ENCODE assay signal across 8 cellular contexts in genomic region chr12:109995703-109996482, GRCh38. TPM values are rescaled to one million over a fixed set of nuclear protein-coding genes. Genes with fewer than 3 reads are reported as not detected.
DNase-seq lines count a peak whose midpoint lies in the region; ATAC-seq, FAIRE-seq and TF ChIP-seq lines count a peak whose summit lies in the region.

GIT2 (minus strand) TSS chr12:109996368; CDS start chr12:109996224, 144 bp downstream.

- peaks cover 10% of the 10 kb centered on the region for H3K36me3 Mint-ChIP-seq in activated naive CD8-positive, alpha-beta T cell treated with anti-CD3 and anti-CD28 coated beads, Interleukin-2, amount 50 U/mL, for 24 hours (ENCODE audit: low read depth)

- peak within 1 kb of the TSS; percentile 95 for H3K27ac Mint-ChIP-seq in activated naive CD8-positive, alpha-beta T cell treated with anti-CD3 and anti-CD28 coated beads, Interleukin-2, amount 50 U/mL, for 24 hours

- DNase-seq in GM12865 (ENCODE audit: low read depth) (peak; percentile 97), NCI-H1436 (lab: John Stamatoyannopoulos, UW) (peak; percentile 90), SW480 (ENCODE audit: low spot score) (peak; percentile 87), Right ventricle myocardium superior (peak; percentile 97), pancreas (peak; percentile 93 to 98 (median 94)), thyroid gland (peak; percentile 95 to 97)
- DNase-seq in activated naive CD8-positive, alpha-beta T cell treated with anti-CD3 and anti-CD28 coated beads, Interleukin-2, amount 50 U/mL, for 24 hours, result peak; percentile 94

- H3K4me3 Mint-ChIP-seq in activated naive CD8-positive, alpha-beta T cell treated with anti-CD3 and anti-CD28 coated beads, Interleukin-2, amount 50 U/mL, for 24 hours, result peak within 1 kb of the TSS; percentile 89

- peak within 1 kb of the TSS; percentile 98 for H3K4me3 ChIP-seq in GM12865 (ENCODE audit: low read depth, low read length)
- peak within 1 kb of the TSS; percentile 69 to 99 (median 84) for H3K4me3 ChIP-seq in pancreas
- H3K4me3 ChIP-seq in thyroid gland (replicated peaks in 1 of 3), result peak within 1 kb of the TSS; percentile 12 to 98 (median 96)

- H3K36me3 ChIP-seq in pancreas (peaks cover 0 to under 1% (median 0%) of the 10 kb centered on the region in 3 donors), thyroid gland (no peaks in the 10 kb centered on the region)

- no peaks in the 10 kb centered on the region for H3K9me3 Mint-ChIP-seq in activated naive CD8-positive, alpha-beta T cell treated with anti-CD3 and anti-CD28 coated beads, Interleukin-2, amount 50 U/mL, for 24 hours

- peaks cover 66% of the 10 kb centered on the region for H3K4me1 Mint-ChIP-seq in activated naive CD8-positive, alpha-beta T cell treated with anti-CD3 and anti-CD28 coated beads, Interleukin-2, amount 50 U/mL, for 24 hours

- WGBS in pancreas, 2 donors, result 0 to 1% methylated on average over 48 to 63 of the region's 63 CpGs
- 0 to 1% methylated on average over 13 to 39 of the region's 63 CpGs for WGBS in thyroid gland, 2 donors

- TF ChIP-seq POLR2A in thyroid gland (IDR thresholded peaks at IDR 0.05), result peak; percentile 67 to 94

- ATAC-seq in HG02798 (IDR thresholded peaks at IDR 0.05; ENCODE audit: poor library complexity, unreplicated experiment) (peak; percentile 76), Right ventricle myocardium superior (ENCODE audit: poor library complexity) (peak; percentile 91), pancreas (peak; percentile 80 to 90 (median 85))
- peak; percentile 88 for ATAC-seq in activated naive CD8-positive, alpha-beta T cell treated with anti-CD3 and anti-CD28 coated beads, Interleukin-2, amount 50 U/mL, for 24 hours

- H3K4me1 ChIP-seq in pancreas (peaks cover 6 to 35% (median 12%) of the 10 kb centered on the region in 3 donors), thyroid gland (peaks cover 11 to 29% of the 10 kb centered on the region in 2 donors)

- intact Hi-C loops in Right ventricle myocardium superior (cut with DNase I) (loop anchor here (5.0 kb wide), 1 partner anchor 44 kb away; no protein-coding TSS in a partner anchor), pancreas (cut with DNase I) (loop anchor here in 1 of 3 donors (10.0 kb wide), 1 partner anchor 51 kb away; no protein-coding TSS in a partner anchor), thyroid gland (cut with DNase I) (no loop called here)

- no peak for FAIRE-seq in pancreas (lab: Jason Lieb, UNC)

- H3K27ac ChIP-seq in pancreas (peak within 1 kb of the TSS; percentile 69 to 87 (median 81)), thyroid gland (peak within 1 kb of the TSS; percentile 67 to 83 (median 82))

- H3K27me3 ChIP-seq in pancreas (no peaks in the 10 kb centered on the region), thyroid gland (no peaks in the 10 kb centered on the region)

- TF ChIP-seq CTCF in GM12865 (IDR thresholded peaks at IDR 0.05; ENCODE audit: insufficient read depth, low read depth, low read length, missing control alignments) (no peak), pancreas (IDR thresholded peaks at IDR 0.05) (no peak), thyroid gland (IDR thresholded peaks at IDR 0.05) (peak in 1 of 6 experiments; percentile 10)

- no peaks in the 10 kb centered on the region for H3K27me3 Mint-ChIP-seq in activated naive CD8-positive, alpha-beta T cell treated with anti-CD3 and anti-CD28 coated beads, Interleukin-2, amount 50 U/mL, for 24 hours

- no peaks in the 10 kb centered on the region for H3K9me3 ChIP-seq in pancreas
- H3K9me3 ChIP-seq in thyroid gland, result no peaks in the 10 kb centered on the region

RNA-seq across cellular contexts. Expression of gene GIT2, which starts in this region (rescaled TPM):
- 41.5 TPM for total RNA-seq in Right ventricle myocardium superior
- 10 to 100 TPM; 24.7 to 38.8 (median 33.6) TPM for total RNA-seq in pancreas
- 10 to 100 TPM; 16.5 to 21.8 TPM for polyA plus RNA-seq in pancreas
- total RNA-seq in thyroid gland, result 10 to 100 TPM; 54.4 to 69.4 (median 60.1) TPM

Comparison
In these comparisons a context has a peak if more than half of its experiments do, and no peak if none do; other contexts are left out.
1. Peak in every context shown above with its lines: DNase-seq, ATAC-seq, H3K4me3 ChIP-seq and H3K27ac ChIP-seq.